ENCODE assay signal across 9 cellular contexts in genomic region chr5:74579215-74579614, GRCh38.
DNase-seq lines count a peak whose midpoint lies in the region; ATAC-seq and TF ChIP-seq lines count a peak whose summit lies in the region.
"Had no signal": no experiment of that assay in that cellular context is flagged by ENCODE, and none has a peak within 500 bp of the region (broad histone marks: within the 10 kb centered on the region; RNA-seq: fewer than 3 reads in every experiment).

No MANE protein-coding gene starts in this region.

- no peak overlapping the region for H3K4me3 ChIP-seq in GM12864 (ENCODE audit: low read depth, low read length)
- no peak overlapping the region for H3K4me3 ChIP-seq in HAP-1
- H3K4me3 ChIP-seq: cardiac muscle cell had no signal

- DNase-seq in GM12864 (ENCODE audit: low read depth) = peak; percentile 87
- peak; percentile 73 for DNase-seq in SW480 (ENCODE audit: low spot score)
- DNase-seq in stimulated activated CD8-positive, alpha-beta memory T cell treated with anti-CD3 and anti-CD28 coated beads, Interleukin-4, amount 100 ng/mL, for 4 hours (ENCODE audit: low read depth in 2 of 2, low spot score in 1 of 2) = peak; percentile 5 to 9
- no peak for DNase-seq in iPS-NIHi11 (ENCODE audit: low spot score)
- DNase-seq in HAP-1 (ENCODE audit: low spot score in 2 of 2) = no peak
- no peak for DNase-seq in substantia nigra (lab: John Stamatoyannopoulos, UW)

- TF ChIP-seq CTCF in GM12864 (IDR thresholded peaks at IDR 0.05; ENCODE audit: low read depth, low read length, missing control alignments) = no peak

- no peaks in the 10 kb centered on the region for H3K4me1 ChIP-seq in HAP-1

- peaks cover 2% of the 10 kb centered on the region for H3K36me3 Mint-ChIP-seq in activated naive CD8-positive, alpha-beta T cell

- H3K9me3 Mint-ChIP-seq in activated naive CD8-positive, alpha-beta T cell (ENCODE audit: low read depth) = no peaks in the 10 kb centered on the region

- H3K4me3 Mint-ChIP-seq in activated naive CD8-positive, alpha-beta T cell = no peak overlapping the region

- H3K4me1 Mint-ChIP-seq in activated naive CD8-positive, alpha-beta T cell (ENCODE audit: low read depth) = peaks cover 30% of the 10 kb centered on the region

- no peak overlapping the region for H3K27ac ChIP-seq in substantia nigra (ENCODE audit: low read depth, low read length, poor library complexity, severe bottlenecking)
- H3K27ac ChIP-seq: cardiac muscle cell had no signal

- no peaks in the 10 kb centered on the region for H3K27me3 ChIP-seq in HAP-1 (ENCODE audit: low read depth)
- H3K27me3 ChIP-seq: cardiac muscle cell had no signal

- in situ Hi-C loops in HAP-1 (cut with MboI; ENCODE audit: low sequenced_read_pairs) = no loop called here

- peak overlapping the region; percentile 76 for H3K27ac Mint-ChIP-seq in activated naive CD8-positive, alpha-beta T cell

- H3K36me3 ChIP-seq in HAP-1 (replicated peaks) = no peaks in the 10 kb centered on the region
- H3K36me3 ChIP-seq: cardiac muscle cell had no signal

- ATAC-seq in HG02678 (IDR thresholded peaks at IDR 0.05; ENCODE audit: unreplicated experiment) = peak; percentile 66

- H3K9me3 ChIP-seq in HAP-1 = no peaks in the 10 kb centered on the region

- peaks cover 5% of the 10 kb centered on the region for H3K27me3 Mint-ChIP-seq in activated naive CD8-positive, alpha-beta T cell

Comparison
In these comparisons a context has a peak if more than half of its experiments do, and no peak if none do; other contexts are left out.
1. DNase-seq: peak in GM12864 (single experiment), SW480 (single experiment) and stimulated activated CD8-positive, alpha-beta memory T cell treated with anti-CD3 and anti-CD28 coated beads, Interleukin-4, amount 100 ng/mL, for 4 hours (2 of 2); none in iPS-NIHi11 (single experiment), HAP-1 (0 of 2) and substantia nigra (0 of 49).